Comparison of ENCODE assay signal across 22 cellular contexts in the genomic region with DNA sequence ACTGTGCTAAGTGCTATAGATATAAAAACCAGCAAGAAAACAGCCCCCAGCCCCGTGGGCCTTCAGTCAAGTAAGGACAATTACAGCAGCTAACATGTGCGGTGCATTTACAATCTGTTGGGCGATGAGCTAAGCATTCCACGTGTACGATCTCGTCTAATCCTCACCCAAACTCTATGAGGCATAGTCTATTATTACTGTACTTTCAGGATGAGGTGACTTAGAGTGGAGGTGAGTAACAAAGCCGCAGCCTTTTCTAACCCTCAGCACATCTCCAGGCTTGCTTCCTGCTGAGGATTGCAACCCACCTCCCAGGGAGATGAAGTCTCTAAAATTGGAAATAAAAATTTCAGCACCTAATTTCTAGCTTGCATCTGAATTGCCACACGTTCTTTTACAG. TPM values are rescaled to one million over a fixed set of nuclear protein-coding genes. Genes with fewer than 3 reads are reported as not detected.
A peak's percentile ranks its signal among the peaks of the same experiment; 100 is the strongest.
DNase-seq lines count a peak whose midpoint lies in the region; ATAC-seq and TF ChIP-seq lines count a peak whose summit lies in the region.
"Had no signal": no experiment of that assay in that cellular context is flagged by ENCODE, and none has a peak within 500 bp of the region (broad histone marks: within the 10 kb centered on the region; RNA-seq: fewer than 3 reads in every experiment).

No MANE protein-coding gene starts in this region.

- DNase-seq in activated naive CD4-positive, alpha-beta T cell treated with Interleukin-2 at 50 U/mL for 16 hours, result peak; percentile 8
- DNase-seq in activated naive CD4-positive, alpha-beta T cell (lab: John Stamatoyannopoulos, UW), result no peak
- peak; percentile 24 for DNase-seq in NCI-H226
- peak; percentile 27 for DNase-seq in choroid plexus epithelial cell (ENCODE audit: low read depth)
- DNase-seq in stimulated activated effector memory CD8-positive, alpha-beta T cell treated with anti-CD3 and anti-CD28 coated beads, Interleukin-12 subunit alpha, Interleukin-12 subunit beta, amount 100 ng/mL, for 72 hours (ENCODE audit: low spot score in 2 of 2), result peak in 1 of 2 donors; percentile 49
- DNase-seq in foreskin melanocyte, result no peak
- DNase-seq in right atrium auricular region (ENCODE audit: low spot score), result no peak
- no peak for DNase-seq in PC-9
- DNase-seq: activated CD4-positive, alpha-beta T cell treated with anti-CD3 and anti-CD28 coated beads, Interleukin-2, amount 50 U/mL, for 1 hour; Calu3; cortex of kidney; esophagus squamous epithelium; GDM1; heart left ventricle; KBM-7; mesenchymal stem cell; NCI-H1092; NCI-H2227 treated with DMSO at 0.1 percent for 48 hours; nephron progenitor cell; SJCRH30 had no signal

- TF ChIP-seq CTCF in choroid plexus epithelial cell (conservative IDR thresholded peaks at IDR 0.05; ENCODE audit: low read depth, low read length) (no peak), right atrium auricular region (IDR thresholded peaks at IDR 0.05) (no peak), PC-9 (conservative IDR thresholded peaks at IDR 0.05) (no peak)

- no peaks in the 10 kb centered on the region for H3K9me3 Mint-ChIP-seq in stimulated activated effector memory CD8-positive, alpha-beta T cell treated with anti-CD3 and anti-CD28 coated beads, Interleukin-12 subunit alpha, Interleukin-12 subunit beta, amount 100 ng/mL, for 72 hours
- H3K9me3 Mint-ChIP-seq: activated T-helper 2 cell treated with anti-CD3 and anti-CD28 coated beads, Interferon-gamma antibody, Interleukin-2, Interleukin-4, amounts not matched to agents 10 μg/mL and 5 μg/mL and 100 μg/mL, durations not matched to agents 14 hours and 24 hours and 36 hours; nephron progenitor cell had no signal

- POLR2A ChIA-PET in PC-9 (lab: Charles Lee; ENCODE audit: unreplicated experiment), result no interaction called here

- peaks cover 23% of the 10 kb centered on the region for H3F3A ChIP-seq in PC-9 (ENCODE audit: insufficient read depth, low read depth)

- ATAC-seq in stimulated activated effector memory CD8-positive, alpha-beta T cell treated with anti-CD3 and anti-CD28 coated beads, Interleukin-12 subunit alpha, Interleukin-12 subunit beta, amount 100 ng/mL, for 72 hours, result peak; percentile 97
- ATAC-seq: heart left ventricle had no signal

- H3K36me3 Mint-ChIP-seq in stimulated activated effector memory CD8-positive, alpha-beta T cell treated with anti-CD3 and anti-CD28 coated beads, Interleukin-12 subunit alpha, Interleukin-12 subunit beta, amount 100 ng/mL, for 72 hours, result peaks cover 16% of the 10 kb centered on the region

- CTCF ChIA-PET in PC-9 (lab: Charles Lee), result interaction anchor here (0.7 kb wide), 1 partner anchor 359 kb away, joined by 11 read pairs; no protein-coding TSS in a partner anchor

- H3K36me3 ChIP-seq in right atrium auricular region (no peaks in the 10 kb centered on the region), PC-9 (ENCODE audit: low read depth) (no peaks in the 10 kb centered on the region)
- H3K36me3 ChIP-seq: ascending aorta, esophagus squamous epithelium, heart left ventricle, SJCRH30 had no signal

- H3K4me2 ChIP-seq in PC-9, result no peak overlapping the region

- peaks cover 13% of the 10 kb centered on the region for H3K4me1 Mint-ChIP-seq in stimulated activated effector memory CD8-positive, alpha-beta T cell treated with anti-CD3 and anti-CD28 coated beads, Interleukin-12 subunit alpha, Interleukin-12 subunit beta, amount 100 ng/mL, for 72 hours

- no TSS peak for BruUV-seq in PC-9 (replicated peaks; lab: Mats Ljungman, UMichigan)

- peak overlapping the region; percentile 12 for H3K27ac Mint-ChIP-seq in stimulated activated effector memory CD8-positive, alpha-beta T cell treated with anti-CD3 and anti-CD28 coated beads, Interleukin-12 subunit alpha, Interleukin-12 subunit beta, amount 100 ng/mL, for 72 hours
- H3K27ac Mint-ChIP-seq: activated T-helper 2 cell treated with anti-CD3 and anti-CD28 coated beads, Interferon-gamma antibody, Interleukin-2, Interleukin-4, amounts not matched to agents 10 μg/mL and 5 μg/mL and 100 μg/mL, durations not matched to agents 14 hours and 24 hours and 36 hours; nephron progenitor cell had no signal

- H2AFZ ChIP-seq in PC-9, result no peak overlapping the region

- H3K9me2 ChIP-seq in PC-9 (ENCODE audit: insufficient read depth), result no peaks in the 10 kb centered on the region

- intact Hi-C loops in PC-9 (cut with micrococcal nuclease; ENCODE audit: unreplicated experiment), result loop anchor here (5.0 kb wide), 2 partner anchors 66 to 156 kb away; a partner anchor contains a TSS

- no peak overlapping the region for H3K4me3 Mint-ChIP-seq in stimulated activated effector memory CD8-positive, alpha-beta T cell treated with anti-CD3 and anti-CD28 coated beads, Interleukin-12 subunit alpha, Interleukin-12 subunit beta, amount 100 ng/mL, for 72 hours
- H3K4me3 Mint-ChIP-seq: nephron progenitor cell had no signal

- H3K4me3 ChIP-seq in choroid plexus epithelial cell (ENCODE audit: low read depth, low read length) (no peak overlapping the region), right atrium auricular region (no peak overlapping the region), PC-9 (no peak overlapping the region)
- H3K4me3 ChIP-seq: ascending aorta, esophagus squamous epithelium, heart left ventricle, SJCRH30 had no signal

- H4K20me1 ChIP-seq in PC-9 (ENCODE audit: insufficient read depth), result no peaks in the 10 kb centered on the region

- H3K9me3 ChIP-seq in right atrium auricular region, result no peaks in the 10 kb centered on the region
- no peaks in the 10 kb centered on the region for H3K9me3 ChIP-seq in PC-9 (ENCODE audit: insufficient read depth, low read depth)
- H3K9me3 ChIP-seq: ascending aorta, esophagus squamous epithelium, heart left ventricle, SJCRH30 had no signal

- no peaks in the 10 kb centered on the region for H3K79me2 ChIP-seq in PC-9 (ENCODE audit: low read depth)

- H3K27me3 ChIP-seq in right atrium auricular region (no peaks in the 10 kb centered on the region), PC-9 (ENCODE audit: insufficient read depth, low read depth) (no peaks in the 10 kb centered on the region)
- H3K27me3 ChIP-seq: ascending aorta, heart left ventricle, SJCRH30 had no signal

- peaks cover 0 to 16% of the 10 kb centered on the region in 2 donors for H3K4me1 ChIP-seq in right atrium auricular region
- peaks cover 24% of the 10 kb centered on the region for H3K4me1 ChIP-seq in PC-9 (replicated peaks; ENCODE audit: insufficient read depth)
- H3K4me1 ChIP-seq: ascending aorta had no signal

- no peak overlapping the region for H3K27ac ChIP-seq in right atrium auricular region
- H3K27ac ChIP-seq in PC-9, result no peak overlapping the region
- H3K27ac ChIP-seq: ascending aorta, esophagus squamous epithelium, heart left ventricle, SJCRH30 had no signal

RNA-seq across cellular contexts. Expression of a gene that starts 53.2 kb away (rescaled TPM):
- under 1 TPM in 1 of 2 donors, not detected in 1; 0.08 TPM for total RNA-seq in right atrium auricular region
- 1.7 and 2.3 TPM in 2 replicates for total RNA-seq in PC-9 (2021)
- total RNA-seq: ascending aorta had no signal

Comparison
In these comparisons a context has a peak if more than half of its experiments do, and no peak if none do; other contexts are left out.
1. DNase-seq: peak in activated naive CD4-positive, alpha-beta T cell treated with Interleukin-2 at 50 U/mL for 16 hours (single experiment), NCI-H226 (single experiment) and choroid plexus epithelial cell (single experiment); none in activated naive CD4-positive, alpha-beta T cell (0 of 4), foreskin melanocyte (single experiment), right atrium auricular region (single experiment) and PC-9 (0 of 2).